16 cellular contexts compared by ENCODE assay signal in the genomic region with DNA sequence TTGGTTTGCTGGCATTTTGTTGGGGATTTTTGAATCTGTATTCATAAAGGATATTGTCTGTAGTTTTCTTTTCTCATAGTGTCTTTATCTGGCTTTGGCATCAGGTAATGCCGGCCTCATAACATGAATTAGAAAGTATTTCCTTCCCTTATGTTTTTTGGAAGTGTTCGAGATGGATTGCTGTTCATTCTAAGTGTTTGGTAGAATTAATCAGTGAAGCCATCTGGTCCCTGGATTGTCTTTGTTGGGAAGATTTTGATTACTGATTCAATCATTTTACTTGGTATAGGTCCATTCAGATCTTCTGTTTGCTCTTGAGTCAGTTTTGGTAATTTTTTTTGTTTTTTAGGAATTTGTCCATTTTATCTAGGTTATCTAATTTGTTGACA.
"Had no signal": no experiment of that assay in that cellular context is flagged by ENCODE, and none has a peak within 500 bp of the region (broad histone marks: within the 10 kb centered on the region; RNA-seq: fewer than 3 reads in every experiment).

No MANE protein-coding gene starts in this region.

- H3K36me3 ChIP-seq: prostate gland, thyroid gland had no signal

- H3K9me3 ChIP-seq: prostate gland, thyroid gland had no signal

- H3K4me3 Mint-ChIP-seq: activated naive CD4-positive, alpha-beta T cell treated with anti-CD3 and anti-CD28 coated beads, Interleukin-2, amount 10 ng/mL, durations not matched to agents 7 days and 5 days; dendritic cell treated with granulocyte-macrophage colony-stimulating factor and Interleukin-4, amounts not matched to agents 40 ng/mL and 50 ng/mL, for 4 days; mesothelial cell of epicardium; naive thymus-derived CD8-positive, alpha-beta T cell; T-helper 1 cell treated with Interleukin-12 subunit alpha and Interleukin-12 subunit beta and Interleukin-4 antibody, amounts not matched to agents 30 μg/mL and 1 μg/mL, for 36 hours; WTC11 had no signal

- H3K4me1 Mint-ChIP-seq: activated naive CD4-positive, alpha-beta T cell treated with anti-CD3 and anti-CD28 coated beads, Interleukin-2, amount 10 ng/mL, durations not matched to agents 7 days and 5 days; WTC11 had no signal

- H3K27me3 Mint-ChIP-seq: activated naive CD4-positive, alpha-beta T cell treated with anti-CD3 and anti-CD28 coated beads, Interleukin-2, amount 10 ng/mL, durations not matched to agents 7 days and 5 days; brain; dendritic cell treated with granulocyte-macrophage colony-stimulating factor and Interleukin-4, amounts not matched to agents 40 ng/mL and 50 ng/mL, for 4 days; naive thymus-derived CD8-positive, alpha-beta T cell had no signal

- H3K27ac Mint-ChIP-seq: activated naive CD4-positive, alpha-beta T cell treated with anti-CD3 and anti-CD28 coated beads, Interleukin-2, amount 10 ng/mL, durations not matched to agents 7 days and 5 days; dendritic cell treated with granulocyte-macrophage colony-stimulating factor and Interleukin-4, amounts not matched to agents 40 ng/mL and 50 ng/mL, for 4 days; mesothelial cell of epicardium; T-helper 1 cell treated with Interleukin-12 subunit alpha and Interleukin-12 subunit beta and Interleukin-4 antibody, amounts not matched to agents 30 μg/mL and 1 μg/mL, for 36 hours; WTC11 had no signal

- H3K4me3 ChIP-seq: left lung, prostate gland, thyroid gland had no signal

- DNase-seq: activated effector memory CD4-positive, alpha-beta T cell treated with anti-CD3 and anti-CD28 coated beads, Interleukin-2, amount 50 U/mL, for 16 hours; activated naive CD4-positive, alpha-beta T cell treated with anti-CD3 and anti-CD28 coated beads, Interleukin-2, amount 10 ng/mL, durations not matched to agents 7 days and 5 days; activated T-cell treated with anti-CD3 and anti-CD28 coated beads, Interleukin-2, amount 50 U/mL, for 48 hours; effector CD4-positive, alpha-beta T cell; hippocampal formation; left lung; naive thymus-derived CD8-positive, alpha-beta T cell; stimulated activated CD4-positive, alpha-beta T cell treated with anti-CD3 and anti-CD28 coated beads, Interleukin-4, amount 100 ng/mL, for 24 hours; stimulated activated naive CD8-positive, alpha-beta T cell treated with anti-CD3 and anti-CD28 coated beads, Interleukin-15, Interleukin-2, amounts not matched to agents 100 U/mL and 50 U/mL, for 24 hours; thyroid gland had no signal

- H3K27ac ChIP-seq: left lung, prostate gland, thyroid gland had no signal

- ATAC-seq: naive thymus-derived CD8-positive, alpha-beta T cell; WTC11 had no signal

- H3K27me3 ChIP-seq: left lung, thyroid gland had no signal

- H3K4me1 ChIP-seq: left lung, prostate gland, thyroid gland had no signal
